8 cellular contexts compared by ENCODE assay signal in the genomic region with DNA sequence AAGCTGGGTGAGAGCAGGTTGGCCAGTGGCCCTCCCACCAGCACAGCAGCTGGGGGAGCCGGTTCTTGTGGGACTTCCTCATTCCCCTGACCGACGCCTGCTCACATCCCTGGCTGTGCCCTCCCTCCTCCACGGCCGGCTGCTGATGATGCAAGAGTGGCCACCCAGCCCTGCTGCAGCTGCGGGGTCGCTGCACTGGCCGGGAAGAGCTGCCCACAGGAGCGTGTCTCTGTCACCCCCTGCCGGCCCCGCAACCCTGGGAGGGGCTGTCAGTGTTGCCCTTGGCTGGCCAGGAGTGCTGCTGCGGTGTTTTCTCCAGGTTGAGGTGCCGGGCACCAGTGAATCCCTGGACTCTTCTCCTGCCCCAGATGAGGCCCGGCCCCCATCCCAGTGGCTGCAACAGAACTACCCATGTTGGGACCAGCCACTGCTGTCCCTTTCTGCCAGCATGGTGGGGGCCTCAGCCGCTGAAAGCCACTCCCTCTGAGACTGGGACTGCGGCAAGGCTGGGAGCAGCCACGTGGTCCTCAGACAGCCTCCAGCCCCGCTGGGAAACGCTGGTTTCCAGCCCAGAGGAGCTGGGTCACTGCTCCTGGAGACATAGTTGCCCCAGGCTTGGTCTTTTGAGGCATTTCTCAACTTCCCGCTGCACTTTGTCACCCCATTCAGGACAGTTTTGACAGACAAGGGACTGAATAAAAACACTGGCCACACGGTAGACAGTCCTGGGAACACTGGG. TPM values are rescaled to one million over a fixed set of nuclear protein-coding genes. Genes with fewer than 3 reads are reported as not detected.
DNase-seq lines count a peak whose midpoint lies in the region; ATAC-seq, FAIRE-seq and TF ChIP-seq lines count a peak whose summit lies in the region.

No MANE protein-coding gene starts in this region.

- CTCF ChIA-PET in activated CD8-positive, alpha-beta T cell treated with anti-CD3 and anti-CD28 coated beads for 36 hours (lab: Charles Lee): interaction anchor here (0.8 to 1.2 kb wide), 2 partner anchors 12 to 25 kb away, joined by 3 read pairs; no protein-coding TSS in a partner anchor
- CTCF ChIA-PET in CD8-positive, alpha-beta T cell (lab: Charles Lee): interaction anchor here (0.5 kb wide), 1 partner anchor 73 kb away, joined by 3 read pairs; no protein-coding TSS in a partner anchor

- peak overlapping the region; percentile 76 to 86 (median 82) for H3K9ac ChIP-seq in BLaER1 treated with 17β-estradiol and CSF1 and Interleukin-3, amounts not matched to agents 10 nM and 100 nM

- ATAC-seq in activated CD8-positive, alpha-beta T cell treated with anti-CD3 and anti-CD28 coated beads for 36 hours: peak; percentile 21
- ATAC-seq in left cardiac atrium (peak; percentile 67 to 69), sciatic nerve (peak; percentile 91)
- ATAC-seq in CD8-positive, alpha-beta T cell: no peak
- ATAC-seq in effector memory CD8-positive, alpha-beta T cell (replicated peaks): no peak

- intact Hi-C loops in activated CD8-positive, alpha-beta T cell treated with anti-CD3 and anti-CD28 coated beads for 36 hours (cut with micrococcal nuclease): no loop called here
- intact Hi-C loops in left cardiac atrium (cut with DNase I) (no loop called here), sciatic nerve (cut with DNase I) (no loop called here)
- intact Hi-C loops in CD8-positive, alpha-beta T cell (cut with DNase I, micrococcal nuclease): no loop called here

- H3K4me3 Mint-ChIP-seq in activated CD8-positive, alpha-beta T cell treated with anti-CD3 and anti-CD28 coated beads for 36 hours: peak overlapping the region; percentile 72
- H3K4me3 Mint-ChIP-seq in CD8-positive, alpha-beta T cell: no peak overlapping the region
- peak overlapping the region in 1 of 2 donors; percentile 55 for H3K4me3 Mint-ChIP-seq in effector memory CD8-positive, alpha-beta T cell

- H3K27ac Mint-ChIP-seq in activated CD8-positive, alpha-beta T cell treated with anti-CD3 and anti-CD28 coated beads for 36 hours: no peak overlapping the region
- no peak overlapping the region for H3K27ac Mint-ChIP-seq in CD8-positive, alpha-beta T cell
- peak overlapping the region in 1 of 2 donors; percentile 44 for H3K27ac Mint-ChIP-seq in effector memory CD8-positive, alpha-beta T cell

- no peak for TF ChIP-seq CTCF in activated CD8-positive, alpha-beta T cell treated with anti-CD3 and anti-CD28 coated beads for 36 hours (IDR thresholded peaks at IDR 0.05)
- no peak for TF ChIP-seq CTCF in CD8-positive, alpha-beta T cell (IDR thresholded peaks at IDR 0.05)

- H4K20me1 ChIP-seq in BLaER1 treated with 17β-estradiol and CSF1 and Interleukin-3, amounts not matched to agents 10 nM and 100 nM: peaks cover 0 to 67% (median 16%) of the 10 kb centered on the region in 11 experiments; a peak in 14 of 22 replicates

- POLR2A ChIA-PET in activated CD8-positive, alpha-beta T cell treated with anti-CD3 and anti-CD28 coated beads for 36 hours (lab: Charles Lee): interaction anchor here (3.2 kb wide), 1 partner anchor 9 kb away, joined by 14 read pairs; a partner anchor contains a TSS
- POLR2A ChIA-PET in CD8-positive, alpha-beta T cell (lab: Charles Lee): interaction anchor here (2.0 kb wide), 1 partner anchor 9 kb away, joined by 6 read pairs; a partner anchor contains a TSS

- H3K36me3 ChIP-seq in BLaER1 treated with 17β-estradiol and CSF1 and Interleukin-3, amounts not matched to agents 10 nM and 100 nM: peaks cover 7 to 68% (median 41%) of the 10 kb centered on the region in 11 experiments; a peak in 21 of 22 replicates
- H3K36me3 ChIP-seq in CD8-positive, alpha-beta T cell (ENCODE audit: insufficient read depth, low read length): no peaks in the 10 kb centered on the region

- H3K9me3 ChIP-seq in BLaER1 treated with 17β-estradiol and CSF1 and Interleukin-3, amounts not matched to agents 10 nM and 100 nM (replicated peaks in 1 of 11): no peaks in the 10 kb centered on the region
- no peaks in the 10 kb centered on the region for H3K9me3 ChIP-seq in CD8-positive, alpha-beta T cell (ENCODE audit: low read length)

- H3K36me3 Mint-ChIP-seq in activated CD8-positive, alpha-beta T cell treated with anti-CD3 and anti-CD28 coated beads for 36 hours (ENCODE audit: low read depth): peaks cover 5% of the 10 kb centered on the region
- H3K36me3 Mint-ChIP-seq in CD8-positive, alpha-beta T cell: no peaks in the 10 kb centered on the region
- no peaks in the 10 kb centered on the region for H3K36me3 Mint-ChIP-seq in effector memory CD8-positive, alpha-beta T cell (ENCODE audit: insufficient read depth)

- peaks cover 74 to 93% (median 81%) of the 10 kb centered on the region in 10 experiments for H3K4me1 ChIP-seq in BLaER1 treated with 17β-estradiol and CSF1 and Interleukin-3, amounts not matched to agents 10 nM and 100 nM
- H3K4me1 ChIP-seq in CD8-positive, alpha-beta T cell (ENCODE audit: insufficient read depth, low read length): no peaks in the 10 kb centered on the region

- no peaks in the 10 kb centered on the region for H3K9me3 Mint-ChIP-seq in activated CD8-positive, alpha-beta T cell treated with anti-CD3 and anti-CD28 coated beads for 36 hours
- H3K9me3 Mint-ChIP-seq in CD8-positive, alpha-beta T cell: no peaks in the 10 kb centered on the region
- no peaks in the 10 kb centered on the region for H3K9me3 Mint-ChIP-seq in effector memory CD8-positive, alpha-beta T cell

- no peaks in the 10 kb centered on the region for H3K27me3 Mint-ChIP-seq in activated CD8-positive, alpha-beta T cell treated with anti-CD3 and anti-CD28 coated beads for 36 hours
- no peaks in the 10 kb centered on the region for H3K27me3 Mint-ChIP-seq in CD8-positive, alpha-beta T cell (ENCODE audit: low read depth)
- H3K27me3 Mint-ChIP-seq in effector memory CD8-positive, alpha-beta T cell: no peaks in the 10 kb centered on the region

- H3K27ac ChIP-seq in BLaER1 treated with 17β-estradiol and CSF1 and Interleukin-3, amounts not matched to agents 10 nM and 100 nM: peak overlapping the region; percentile 29 to 92 (median 85); a peak in 21 of 22 replicates
- H3K27ac ChIP-seq in CD8-positive, alpha-beta T cell (ENCODE audit: low read depth, low read length): no peak overlapping the region

- no peaks in the 10 kb centered on the region for H3K27me3 ChIP-seq in BLaER1 treated with 17β-estradiol and CSF1 and Interleukin-3, amounts not matched to agents 10 nM and 100 nM
- H3K27me3 ChIP-seq in CD8-positive, alpha-beta T cell (ENCODE audit: insufficient read depth, low read length): no peaks in the 10 kb centered on the region

- peak overlapping the region; percentile 43 to 86 (median 64) for H3K4me3 ChIP-seq in BLaER1 treated with 17β-estradiol and CSF1 and Interleukin-3, amounts not matched to agents 10 nM and 100 nM
- no peak overlapping the region for H3K4me3 ChIP-seq in CD8-positive, alpha-beta T cell (ENCODE audit: low read depth, low read length)

- peak overlapping the region; percentile 89 to 99 (median 95) for H3K4me2 ChIP-seq in BLaER1 treated with 17β-estradiol and CSF1 and Interleukin-3, amounts not matched to agents 10 nM and 100 nM

- FAIRE-seq in HTR-8/SVneo (lab: Jason Lieb, UNC): no peak

- peaks cover 8% of the 10 kb centered on the region for H3K4me1 Mint-ChIP-seq in activated CD8-positive, alpha-beta T cell treated with anti-CD3 and anti-CD28 coated beads for 36 hours (ENCODE audit: low read depth)
- H3K4me1 Mint-ChIP-seq in CD8-positive, alpha-beta T cell (ENCODE audit: low read depth): peaks cover 7% of the 10 kb centered on the region
- no peaks in the 10 kb centered on the region for H3K4me1 Mint-ChIP-seq in effector memory CD8-positive, alpha-beta T cell (ENCODE audit: low read depth in 2 of 2)

- DNase-seq in HTR-8/SVneo (ENCODE audit: insufficient read length, low spot score) (peak; percentile 34), left cardiac atrium (peak; percentile 79), sciatic nerve (ENCODE audit: low spot score) (peak; percentile 82)
- DNase-seq in activated CD8-positive, alpha-beta T cell treated with anti-CD3 and anti-CD28 coated beads for 36 hours: peak; percentile 23
- DNase-seq in CD8-positive, alpha-beta T cell: no peak
- DNase-seq in effector memory CD8-positive, alpha-beta T cell: no peak
- no peak for DNase-seq in activated CD4-positive, alpha-beta T cell treated with anti-CD3 and anti-CD28 coated beads, Interleukin-2, amount 50 U/mL, for 4 hours

RNA-seq across cellular contexts. Expression of a gene that starts 0.7 kb away (rescaled TPM):
- 1 to 10 TPM; 6.8 to 7.1 TPM for total RNA-seq in activated CD8-positive, alpha-beta T cell treated with anti-CD3 and anti-CD28 coated beads for 36 hours
- 1 to 10 TPM in 1 of 2 donors, under 1 TPM in 1; 0.86 to 2.4 TPM for total RNA-seq in left cardiac atrium
- total RNA-seq in sciatic nerve: 4.0 TPM
- total RNA-seq in CD8-positive, alpha-beta T cell: under 1 TPM; 0.14 to 0.31 TPM

RNA-seq across cellular contexts. Expression of a gene that starts 9.2 kb away (rescaled TPM):
- total RNA-seq in activated CD8-positive, alpha-beta T cell treated with anti-CD3 and anti-CD28 coated beads for 36 hours: 10 to 100 TPM; 16.1 to 17.4 TPM
- total RNA-seq in left cardiac atrium: 10 to 100 TPM; 23.2 to 30.6 TPM
- total RNA-seq in sciatic nerve: 24.6 TPM
- 10 to 100 TPM; 21.0 to 22.1 TPM for total RNA-seq in CD8-positive, alpha-beta T cell

RNA-seq across cellular contexts. Expression of a gene that starts 27.2 kb away (rescaled TPM):
- 10 to 100 TPM; 15.5 to 17.1 TPM for total RNA-seq in activated CD8-positive, alpha-beta T cell treated with anti-CD3 and anti-CD28 coated beads for 36 hours
- total RNA-seq in left cardiac atrium (1 to 10 TPM; 3.4 to 3.8 TPM), sciatic nerve (9.9 TPM)
- 1 to 10 TPM; 6.7 TPM for total RNA-seq in CD8-positive, alpha-beta T cell

RNA-seq across cellular contexts. Expression of a gene that starts 37.7 kb away (rescaled TPM):
- 10 to 100 TPM; 65.9 to 66.8 TPM for total RNA-seq in activated CD8-positive, alpha-beta T cell treated with anti-CD3 and anti-CD28 coated beads for 36 hours
- 10 to 100 TPM; 18.1 to 26.6 TPM for total RNA-seq in left cardiac atrium
- total RNA-seq in sciatic nerve: 39.7 TPM
- total RNA-seq in CD8-positive, alpha-beta T cell: 10 to 100 TPM; 33.0 to 34.4 TPM

RNA-seq across cellular contexts. Expression of a gene that starts 37.7 kb away (rescaled TPM):
- total RNA-seq in activated CD8-positive, alpha-beta T cell treated with anti-CD3 and anti-CD28 coated beads for 36 hours: 100 to 1,000 TPM; 128 to 140 TPM
- total RNA-seq in left cardiac atrium (10 to 100 TPM; 49.4 to 66.1 TPM), sciatic nerve (38.9 TPM)
- total RNA-seq in CD8-positive, alpha-beta T cell: 100 to 1,000 TPM; 107 to 111 TPM

Comparison
In these comparisons a context has a peak if more than half of its experiments do, and no peak if none do; other contexts are left out.
1. DNase-seq: peak in HTR-8/SVneo (single experiment), activated CD8-positive, alpha-beta T cell treated with anti-CD3 and anti-CD28 coated beads for 36 hours (single experiment), left cardiac atrium (single experiment) and sciatic nerve (single experiment); none in CD8-positive, alpha-beta T cell (0 of 7), effector memory CD8-positive, alpha-beta T cell (0 of 3) and activated CD4-positive, alpha-beta T cell treated with anti-CD3 and anti-CD28 coated beads, Interleukin-2, amount 50 U/mL, for 4 hours (0 of 2).
2. ATAC-seq: peak in activated CD8-positive, alpha-beta T cell treated with anti-CD3 and anti-CD28 coated beads for 36 hours (single experiment), left cardiac atrium (2 of 2) and sciatic nerve (single experiment); none in CD8-positive, alpha-beta T cell (single experiment) and effector memory CD8-positive, alpha-beta T cell (single experiment).